Comparison of ENCODE assay signal across 9 cellular contexts in the genomic region with DNA sequence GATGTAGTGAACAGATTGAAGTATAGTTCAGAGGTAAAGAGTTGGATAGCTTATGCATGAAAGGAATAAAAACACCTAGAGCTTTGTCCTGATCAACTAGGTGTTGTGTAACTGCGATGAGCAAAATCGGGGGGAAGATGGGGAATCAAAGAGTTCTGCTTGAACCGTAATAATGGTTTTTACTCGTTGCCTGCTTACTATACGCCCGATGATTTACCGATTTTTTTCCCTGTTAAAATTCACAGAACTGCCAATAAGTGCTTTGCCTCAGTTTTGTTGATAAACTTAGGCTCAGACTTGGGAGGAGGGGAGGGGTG. TPM values are rescaled to one million over a fixed set of nuclear protein-coding genes. Genes with fewer than 3 reads are reported as not detected.
A peak's percentile ranks its signal among the peaks of the same experiment; 100 is the strongest.
DNase-seq lines count a peak whose midpoint lies in the region; ATAC-seq, FAIRE-seq and TF ChIP-seq lines count a peak whose summit lies in the region.
"Had no signal": no experiment of that assay in that cellular context is flagged by ENCODE, and none has a peak within 500 bp of the region (broad histone marks: within the 10 kb centered on the region; RNA-seq: fewer than 3 reads in every experiment).

No MANE protein-coding gene starts in this region.

- no peaks in the 10 kb centered on the region for H3K9me3 ChIP-seq in Caco-2
- no peaks in the 10 kb centered on the region for H3K9me3 ChIP-seq in PC-3 (ENCODE audit: low read length)
- no peaks in the 10 kb centered on the region for H3K9me3 ChIP-seq in ovary

- WGBS in ovary, 3 donors = 3 to 10% (median 6%) methylated on average over 7 of the region's 7 CpGs

- H3K4me1 ChIP-seq in Caco-2 (0 out of 2 replicates have a peak, but pooled peaks cover 3% of the 10 kb centered on the region), PC-3 (ENCODE audit: insufficient read depth, low read length) (peaks cover 16% of the 10 kb centered on the region), ovary (ENCODE audit: insufficient read depth) (peaks cover 7% of the 10 kb centered on the region)

- ATAC-seq in PC-3 = no peak
- ATAC-seq in HG03439 (IDR thresholded peaks at IDR 0.05; ENCODE audit: unreplicated experiment) = no peak
- ATAC-seq in GM18909 (IDR thresholded peaks at IDR 0.05; ENCODE audit: poor library complexity, unreplicated experiment) = no peak

- H3K4me3 Mint-ChIP-seq in Caco-2 (ENCODE audit: unreplicated experiment) = peak overlapping the region; percentile 100

- no peaks in the 10 kb centered on the region; the same call in 1 of the 2 replicates for H3K36me3 ChIP-seq in Caco-2 (ENCODE audit: control insufficient read depth, insufficient read depth, low read length)
- peaks cover 24% of the 10 kb centered on the region for H3K36me3 ChIP-seq in PC-3 (ENCODE audit: low read depth, low read length)
- H3K36me3 ChIP-seq in ovary = no peaks in the 10 kb centered on the region

- no peaks in the 10 kb centered on the region for H3F3A ChIP-seq in PC-3 (ENCODE audit: low read length, unreplicated experiment)

- peaks cover 11% of the 10 kb centered on the region; the same call in 1 of the 2 replicates for H4K20me1 ChIP-seq in PC-3 (ENCODE audit: low read length)

- DNase-seq in Caco-2 (no peak), PC-3 (no peak), epithelial cell of esophagus (ENCODE audit: low read depth) (no peak), ovary (no peak), GM12891 (ENCODE audit: insufficient read length, low spot score) (no peak), H4 (ENCODE audit: low spot score) (no peak)

- TF ChIP-seq POLR2A in ovary (IDR thresholded peaks at IDR 0.05) (no peak), GM12891 (IDR thresholded peaks at IDR 0.05; ENCODE audit: low read depth, low read length) (no peak)

- no peak for FAIRE-seq in GM12891 (lab: Jason Lieb, UNC)

- H3K36me3 Mint-ChIP-seq in Caco-2 (ENCODE audit: insufficient read depth, unreplicated experiment) = peaks cover 46% of the 10 kb centered on the region

- intact Hi-C loops in Caco-2 (cut with micrococcal nuclease; ENCODE audit: unreplicated experiment) = loop anchor here (1.0 to 2.0 kb wide), 3 partner anchors 19 to 184 kb away; no protein-coding TSS in a partner anchor
- intact Hi-C loops in PC-3 (cut with micrococcal nuclease) = loop anchor here (1.0 to 10.0 kb wide), 3 partner anchors 48 to 460 kb away; a partner anchor contains a TSS
- intact Hi-C loops in ovary (cut with DNase I) = loop anchor here in 1 of 4 donors (10.0 kb wide), 1 partner anchor 465 kb away; a partner anchor contains a TSS

- TF ChIP-seq EP300 in ovary (IDR thresholded peaks at IDR 0.05) = no peak

- BruUV-seq in Caco-2 (replicated peaks; lab: Mats Ljungman, UMichigan) (TSS peak; percentile 84), PC-3 (replicated peaks; lab: Mats Ljungman, UMichigan) (TSS peak; percentile 57)

- H3K27me3 ChIP-seq in Caco-2 (replicated peaks; ENCODE audit: control insufficient read depth, insufficient read depth, low read length) (no peaks in the 10 kb centered on the region), PC-3 (ENCODE audit: low read length) (no peaks in the 10 kb centered on the region), ovary (no peaks in the 10 kb centered on the region)

- no peaks in the 10 kb centered on the region for H3K27me3 Mint-ChIP-seq in Caco-2 (ENCODE audit: insufficient read depth, unreplicated experiment)

- H3K4me1 Mint-ChIP-seq in Caco-2 (ENCODE audit: low read depth, unreplicated experiment) = peaks cover 25% of the 10 kb centered on the region

- H3K4me2 ChIP-seq in PC-3 (ENCODE audit: low read length) = peak overlapping the region; percentile 92

- peak overlapping the region; percentile 73 for H3K9ac ChIP-seq in PC-3 (ENCODE audit: low read length)

- CTCF ChIA-PET in Caco-2 (lab: Charles Lee) (interaction anchor here (0.5 to 1.6 kb wide), 6 partner anchors 29 to 258 kb away, joined by 3 to 5 read pairs (median 4); no protein-coding TSS in a partner anchor), PC-3 (lab: Charles Lee) (interaction anchor here (0.6 to 1.9 kb wide), 3 partner anchors 29 to 587 kb away, joined by 4 to 9 read pairs (median 7); no protein-coding TSS in a partner anchor)

- no peaks in the 10 kb centered on the region for H3K9me2 ChIP-seq in PC-3 (replicated peaks; ENCODE audit: low read length)

- H3K79me2 ChIP-seq in PC-3 (ENCODE audit: low read length) = peaks cover 67% of the 10 kb centered on the region

- H3K27ac Mint-ChIP-seq in Caco-2 (ENCODE audit: unreplicated experiment) = peak overlapping the region; percentile 97

- no peak overlapping the region for H3K27ac ChIP-seq in PC-3 (ENCODE audit: low read length)
- H3K27ac ChIP-seq in ovary = no peak overlapping the region

- H3K4me3 ChIP-seq in Caco-2 (ENCODE audit: low read depth, low read length) (peak overlapping the region; percentile 46), PC-3 (ENCODE audit: low read length) (peak overlapping the region; percentile 89), epithelial cell of esophagus (ENCODE audit: low read length) (peak overlapping the region; percentile 83), ovary (peak overlapping the region; percentile 48)

- POLR2A ChIA-PET in Caco-2 (lab: Charles Lee) = interaction anchor here (0.5 to 1.7 kb wide), 10 partner anchors 15 to 257 kb away, joined by 3 to 17 read pairs (median 5); a partner anchor contains a TSS
- POLR2A ChIA-PET in PC-3 (lab: Charles Lee; ENCODE audit: unreplicated experiment) = interaction anchor here (0.6 to 1.2 kb wide), 7 partner anchors 18 to 493 kb away, joined by 3 to 12 read pairs (median 5); a partner anchor contains a TSS

- TF ChIP-seq CTCF in Caco-2 (IDR thresholded peaks at IDR 0.05; ENCODE audit: insufficient read depth in 1 of 2, low read depth in 1 of 2, low read length in 1 of 2, severe bottlenecking in 1 of 2, unreplicated experiment in 1 of 2) (no peak), PC-3 (conservative IDR thresholded peaks at IDR 0.05; ENCODE audit: low read depth, low read length) (no peak), epithelial cell of esophagus (IDR thresholded peaks at IDR 0.05; ENCODE audit: insufficient read depth, low read depth, low read length, missing control alignments) (no peak), ovary (IDR thresholded peaks at IDR 0.05) (no peak)

- no peaks in the 10 kb centered on the region for H3K9me3 Mint-ChIP-seq in Caco-2 (ENCODE audit: unreplicated experiment)

- H2AFZ ChIP-seq in PC-3 (ENCODE audit: low read length) = peak overlapping the region; percentile 54

TF ChIP-seq in GM12891, 5 proteins besides CTCF, POLR2A, EP300 and RAD21:
- TF ChIP-seq SPI1 (IDR thresholded peaks at IDR 0.05; ENCODE audit: low read depth, low read length) (no peak), PAX5 (IDR thresholded peaks at IDR 0.05; ENCODE audit: insufficient read depth, low read length, severe bottlenecking) (no peak), POU2F2 (IDR thresholded peaks at IDR 0.05; ENCODE audit: low read depth, low read length) (no peak), TAF1 (IDR thresholded peaks at IDR 0.05; ENCODE audit: low read depth, low read length) (no peak), POLR2AphosphoS5 (IDR thresholded peaks at IDR 0.05; ENCODE audit: low read depth, low read length) (no peak)

RNA-seq across cellular contexts. Expression of a gene that starts 0.8 kb away (rescaled TPM):
- 93.1 and 95.7 TPM in 2 replicates for total RNA-seq in Caco-2 (2022)
- total RNA-seq in PC-3 (2014; rRNA removed) = 117 and 120 TPM in 2 replicates
- total RNA-seq in ovary = 10 to 100 TPM; 17.7 to 33.4 (median 22.3) TPM
- 10 to 100 TPM; 23.8 to 38.2 TPM for polyA plus RNA-seq in ovary
- 34.4 TPM for polyA plus RNA-seq in GM12891 (2012; ENCODE audit: low read depth, missing spikeins)
- 155 and 159 TPM in 2 replicates for total RNA-seq in H4 (2014; rRNA removed; shearing (Covaris generic))

RNA-seq across cellular contexts. Expression of a gene that starts 2.6 kb away (rescaled TPM):
- 14.5 and 14.7 TPM in 2 replicates for total RNA-seq in Caco-2 (2022)
- total RNA-seq in PC-3 (2014; rRNA removed) = 16.6 and 17.0 TPM in 2 replicates
- total RNA-seq in ovary = 10 to 100 TPM in 5 of 7 donors, 1 to 10 TPM in 2; 8.8 to 12.4 (median 10.6) TPM
- polyA plus RNA-seq in ovary = 10 to 100 TPM in 1 of 2 donors, 1 to 10 TPM in 1; 6.9 to 11.1 TPM
- polyA plus RNA-seq in GM12891 (2012; ENCODE audit: low read depth, missing spikeins) = 4.4 TPM
- total RNA-seq in H4 (2014; rRNA removed; shearing (Covaris generic)) = 21.4 and 25.5 TPM in 2 replicates

RNA-seq across cellular contexts. Expression of a gene that starts 25.6 kb away (rescaled TPM):
- total RNA-seq in Caco-2 (2022) = 1.6 and 3.2 TPM in 2 replicates
- 3.4 and 4.4 TPM in 2 replicates for total RNA-seq in PC-3 (2014; rRNA removed)
- total RNA-seq in ovary = 1 to 10 TPM; 1.2 to 3.3 (median 2.2) TPM
- 1 to 10 TPM; 1.6 to 2.4 TPM for polyA plus RNA-seq in ovary
- polyA plus RNA-seq in GM12891 (2012; ENCODE audit: low read depth, missing spikeins) = 2.1 TPM
- 0.10 TPM in 1 of 2 replicates, not detected in the other for total RNA-seq in H4 (2014; rRNA removed; shearing (Covaris generic))

RNA-seq across cellular contexts. Expression of a gene that starts 43.1 kb away (rescaled TPM):
- total RNA-seq in Caco-2 (2022) (222 and 237 TPM in 2 replicates), PC-3 (2014; rRNA removed) (not detected in 2 replicates), ovary (1 to 10 TPM in 1 of 7 donors, under 1 TPM in 1, not detected in 5; 0.25 to 1.7 TPM)
- polyA plus RNA-seq in ovary = not detected
- polyA plus RNA-seq in GM12891 (2012; ENCODE audit: low read depth, missing spikeins) = not detected
- not detected in 2 replicates for total RNA-seq in H4 (2014; rRNA removed; shearing (Covaris generic))
- total RNA-seq: pulmonary artery endothelial cell had no signal
